20 cellular contexts compared by ENCODE assay signal in genomic region chr12:123923927-123924326, GRCh38. TPM values are rescaled to one million over a fixed set of nuclear protein-coding genes. Genes with fewer than 3 reads are reported as not detected.
DNase-seq lines count a peak whose midpoint lies in the region; ATAC-seq and TF ChIP-seq lines count a peak whose summit lies in the region.
"Had no signal": no experiment of that assay in that cellular context is flagged by ENCODE, and none has a peak within 500 bp of the region (broad histone marks: within the 10 kb centered on the region; RNA-seq: fewer than 3 reads in every experiment).

No MANE protein-coding gene starts in this region.

- H2BK12ac ChIP-seq in trophoblast cell (ENCODE audit: low read length) = no peak overlapping the region

- TF ChIP-seq RAD21 in liver (IDR thresholded peaks at IDR 0.05) = no peak

- no peak overlapping the region for H3K18ac ChIP-seq in trophoblast cell (ENCODE audit: low read length)

- H3K4me1 ChIP-seq in liver (ENCODE audit: control insufficient read depth in 4 of 4, insufficient read depth in 4 of 4, low read length in 3 of 4) = no peaks in the 10 kb centered on the region
- H3K4me1 ChIP-seq in right lobe of liver = no peaks in the 10 kb centered on the region
- no peaks in the 10 kb centered on the region for H3K4me1 ChIP-seq in mesodermal cell (ENCODE audit: control insufficient read depth, insufficient read depth, low read length, poor library complexity, severe bottlenecking)
- H3K4me1 ChIP-seq in trophoblast cell (ENCODE audit: control insufficient read depth in 1 of 2, insufficient read depth in 2 of 2, low read length in 2 of 2) = peaks cover 2 to 9% of the 10 kb centered on the region in 2 experiments
- H3K4me1 ChIP-seq: A549, Caco-2 had no signal

- H3K27ac Mint-ChIP-seq in MCF 10A (ENCODE audit: low read depth, unreplicated experiment) = no peak overlapping the region
- H3K27ac Mint-ChIP-seq: B cell; CD4-positive, alpha-beta T cell; CD8-positive, alpha-beta T cell had no signal

- peaks cover 39% of the 10 kb centered on the region for H3K27me3 Mint-ChIP-seq in MCF 10A (ENCODE audit: insufficient read depth, unreplicated experiment)
- H3K27me3 Mint-ChIP-seq: CD4-positive, alpha-beta T cell had no signal

- intact Hi-C loops in right lobe of liver (cut with DNase I) (no loop called here), lower leg skin (cut with DNase I; ENCODE audit: low total_unique reads) (no loop called here), MCF 10A (cut with micrococcal nuclease) (no loop called here)

- no peak overlapping the region for H2AK5ac ChIP-seq in trophoblast cell (ENCODE audit: low read length)

- ATAC-seq in right lobe of liver = no peak
- ATAC-seq: A549; CD8-positive, alpha-beta T cell; GM12878 had no signal

- H3K14ac ChIP-seq in trophoblast cell (ENCODE audit: low read length) = no peak overlapping the region

- H3K27ac ChIP-seq in liver (ENCODE audit: low read depth in 1 of 2, low read length in 2 of 2) = no peak overlapping the region
- no peak overlapping the region for H3K27ac ChIP-seq in right lobe of liver
- H3K27ac ChIP-seq in mesodermal cell (ENCODE audit: low read depth, low read length, severe bottlenecking) = peak overlapping the region; percentile 10
- H3K27ac ChIP-seq in trophoblast cell (ENCODE audit: low read depth, low read length) = peak overlapping the region; percentile 39
- H3K27ac ChIP-seq: 22Rv1; A549; BLaER1 treated with 17β-estradiol and CSF1 and Interleukin-3, amounts not matched to agents 10 nM and 100 nM; C4-2B had no signal

- peaks cover 2% of the 10 kb centered on the region for H3K79me1 ChIP-seq in trophoblast cell (ENCODE audit: low read length)

- no peak overlapping the region for H3K9ac ChIP-seq in liver (ENCODE audit: low read depth in 1 of 2, low read length in 2 of 2)
- H3K9ac ChIP-seq in trophoblast cell (ENCODE audit: low read length) = no peak overlapping the region
- H3K9ac ChIP-seq: BLaER1 treated with 17β-estradiol and CSF1 and Interleukin-3, amounts not matched to agents 10 nM and 100 nM had no signal

- H3K9me3 ChIP-seq in liver (ENCODE audit: control insufficient read depth in 4 of 4, low read length in 3 of 4) (no peaks in the 10 kb centered on the region), right lobe of liver (no peaks in the 10 kb centered on the region), mesodermal cell (ENCODE audit: control insufficient read depth, low read length) (no peaks in the 10 kb centered on the region), trophoblast cell (ENCODE audit: insufficient read depth, low read depth, low read length) (peaks cover 2% of the 10 kb centered on the region)
- H3K9me3 ChIP-seq: A549; BLaER1 treated with 17β-estradiol and CSF1 and Interleukin-3, amounts not matched to agents 10 nM and 100 nM; Caco-2 had no signal

- peak overlapping the region; percentile 18 for H2BK5ac ChIP-seq in trophoblast cell (ENCODE audit: low read depth, low read length, poor library complexity)

- H3K4me2 ChIP-seq in trophoblast cell (ENCODE audit: low read length) = no peak overlapping the region
- H3K4me2 ChIP-seq: A549; BLaER1 treated with 17β-estradiol and CSF1 and Interleukin-3, amounts not matched to agents 10 nM and 100 nM had no signal

- no TSS peak for BruUV-seq in MCF 10A (replicated peaks; lab: Mats Ljungman, UMichigan)

- peak overlapping the region; percentile 47 for H4K8ac ChIP-seq in trophoblast cell (ENCODE audit: low read depth, low read length)

- no peak for TF ChIP-seq CTCF in liver (IDR thresholded peaks at IDR 0.05; ENCODE audit: low read depth, low read length, missing input control)
- no peak for TF ChIP-seq CTCF in right lobe of liver (IDR thresholded peaks at IDR 0.05)
- no peak for TF ChIP-seq CTCF in lower leg skin (IDR thresholded peaks at IDR 0.05)
- no peak for TF ChIP-seq CTCF in MCF 10A (IDR thresholded peaks at IDR 0.05; ENCODE audit: unreplicated experiment)

- no peak overlapping the region for H2AFZ ChIP-seq in trophoblast cell (ENCODE audit: insufficient read depth, low read length, poor library complexity)

- no peaks in the 10 kb centered on the region for H3K79me2 ChIP-seq in trophoblast cell (ENCODE audit: control insufficient read depth, insufficient read depth, low read length, poor library complexity)

- H3K9me3 Mint-ChIP-seq in MCF 10A (ENCODE audit: unreplicated experiment) = no peaks in the 10 kb centered on the region
- H3K9me3 Mint-ChIP-seq: CD4-positive, alpha-beta T cell; CD8-positive, alpha-beta T cell had no signal

- no peak overlapping the region for H2BK120ac ChIP-seq in trophoblast cell (ENCODE audit: insufficient read depth, low read length, poor library complexity)

- H3K23ac ChIP-seq in trophoblast cell (ENCODE audit: low read length) = no peak overlapping the region

- H4K12ac ChIP-seq in trophoblast cell (ENCODE audit: low read depth, low read length) = no peak overlapping the region

- peaks cover 6% of the 10 kb centered on the region for H3K4me1 Mint-ChIP-seq in MCF 10A (ENCODE audit: insufficient read depth, unreplicated experiment)

- H3K27me3 ChIP-seq in liver (ENCODE audit: control insufficient read depth in 4 of 4, insufficient read depth in 4 of 4, low read length in 3 of 4) = no peaks in the 10 kb centered on the region
- no peaks in the 10 kb centered on the region for H3K27me3 ChIP-seq in right lobe of liver
- H3K27me3 ChIP-seq in trophoblast cell (ENCODE audit: insufficient read depth, low read length) = no peaks in the 10 kb centered on the region

- POLR2A ChIA-PET in MCF 10A (lab: Yijun Ruan, JAX) = no interaction called here

- no peak overlapping the region for H4K91ac ChIP-seq in trophoblast cell (ENCODE audit: low read depth, low read length)

- no peak overlapping the region for H3K4me3 Mint-ChIP-seq in MCF 10A (ENCODE audit: unreplicated experiment)
- H3K4me3 Mint-ChIP-seq: B cell; CD4-positive, alpha-beta T cell; CD8-positive, alpha-beta T cell had no signal

- no peaks in the 10 kb centered on the region for H3K36me3 ChIP-seq in liver (ENCODE audit: control insufficient read depth in 4 of 4, insufficient read depth in 3 of 4, low read depth in 1 of 4, low read length in 3 of 4)
- no peaks in the 10 kb centered on the region for H3K36me3 ChIP-seq in right lobe of liver
- no peaks in the 10 kb centered on the region for H3K36me3 ChIP-seq in mesodermal cell (ENCODE audit: control insufficient read depth, insufficient read depth, low read length)
- no peaks in the 10 kb centered on the region for H3K36me3 ChIP-seq in trophoblast cell (ENCODE audit: control insufficient read depth in 1 of 2, insufficient read depth in 2 of 2, low read length in 2 of 2)
- H3K36me3 ChIP-seq: BLaER1 treated with 17β-estradiol and CSF1 and Interleukin-3, amounts not matched to agents 10 nM and 100 nM had no signal

- no peak overlapping the region for H3K4ac ChIP-seq in trophoblast cell (ENCODE audit: low read depth, low read length)

- TF ChIP-seq POLR2A in right lobe of liver (IDR thresholded peaks at IDR 0.05) (no peak), lower leg skin (IDR thresholded peaks at IDR 0.05) (no peak)

- DNase-seq in right lobe of liver (no peak), trophoblast cell (no peak), EL (no peak), lower leg skin (ENCODE audit: low spot score in 2 of 2) (no peak), MCF 10A (ENCODE audit: unreplicated experiment) (no peak)
- DNase-seq: AML-193; Caco-2; Calu3; CD4-positive, alpha-beta T cell; CD8-positive, alpha-beta T cell; DMS79 treated with DMSO at 0.1 percent for 48 hours; GDM1 had no signal

- H3K4me3 ChIP-seq in liver (ENCODE audit: low read depth in 1 of 3, low read length in 3 of 3) (no peak overlapping the region), right lobe of liver (no peak overlapping the region), mesodermal cell (ENCODE audit: extremely low read depth, insufficient read depth, low read length, poor library complexity, severe bottlenecking) (no peak overlapping the region), trophoblast cell (ENCODE audit: low read depth, low read length) (no peak overlapping the region), lower leg skin (ENCODE audit: low read depth, poor library complexity, severe bottlenecking) (no peak overlapping the region)
- H3K4me3 ChIP-seq: A549; BLaER1 treated with 17β-estradiol and CSF1 and Interleukin-3, amounts not matched to agents 10 nM and 100 nM; GM12878 had no signal

- CTCF ChIA-PET in MCF 10A (lab: Yijun Ruan, JAX) = no interaction called here

- WGBS in liver = 80% methylated on average over 7 of the region's 7 CpGs
- 57% methylated on average over 6 of the region's 7 CpGs for WGBS in right lobe of liver (ENCODE audit: insufficient coverage, low coverage, low lambda C conversion rate, missing lambda C conversion rate)
- WGBS in mesodermal cell (ENCODE audit: insufficient coverage in 2 of 2), 2 experiments = 89 to 96% methylated on average over 5 to 6 of the region's 7 CpGs
- WGBS in trophoblast cell (ENCODE audit: extremely low coverage, insufficient coverage, insufficient read length) = no CpG with 5 or more reads among the region's 7 CpGs
- WGBS in lower leg skin, 2 donors = 71 to 79% methylated on average over 7 of the region's 7 CpGs

- H3K36me3 Mint-ChIP-seq in MCF 10A (ENCODE audit: insufficient read depth, unreplicated experiment) = no peaks in the 10 kb centered on the region
- H3K36me3 Mint-ChIP-seq: CD8-positive, alpha-beta T cell had no signal

TF ChIP-seq in liver, 16 proteins besides CTCF, POLR2A, EP300 and RAD21:
- TF ChIP-seq FOXA2 (IDR thresholded peaks at IDR 0.05) (no peak), HNF4A (conservative IDR thresholded peaks at IDR 0.05) (no peak), FOXA1 (IDR thresholded peaks at IDR 0.05) (no peak), NR2F2 (IDR thresholded peaks at IDR 0.05) (peak; percentile 15)

RNA-seq across cellular contexts. Expression of gene CCDC92, which starts 48.7 kb away (rescaled TPM):
- 1 to 10 TPM; 2.1 to 6.0 TPM for total RNA-seq in liver
- polyA plus RNA-seq in liver = 10 to 100 TPM; 12.6 to 14.6 TPM
- total RNA-seq in right lobe of liver = 10 to 100 TPM; 12.5 to 17.5 (median 16.1) TPM
- 39.5 TPM for polyA plus RNA-seq in mesodermal cell (2013, experiment 1 of 2)
- 32.9 TPM for polyA plus RNA-seq in mesodermal cell (2013, experiment 2 of 2)
- polyA plus RNA-seq in trophoblast cell (2013) = 60.8 and 68.8 TPM in 2 replicates
- total RNA-seq in lower leg skin = 10 to 100 TPM in 2 of 4 donors, 1 to 10 TPM in 2; 6.7 to 11.9 (median 10.1) TPM
- total RNA-seq in MCF 10A (2022) = 30.9 and 32.3 TPM in 2 replicates

RNA-seq across cellular contexts. Expression of gene ZNF664, which starts 49.1 kb away (rescaled TPM):
- total RNA-seq in liver = 10 to 100 TPM; 25.7 to 40.3 TPM
- polyA plus RNA-seq in liver = 10 to 100 TPM in 1 of 2 donors, 1 to 10 TPM in 1; 7.2 to 33.5 TPM
- 10 to 100 TPM; 37.3 to 46.5 (median 43.2) TPM for total RNA-seq in right lobe of liver
- polyA plus RNA-seq in mesodermal cell (2013, experiment 1 of 2) = 86.8 TPM
- 79.6 TPM for polyA plus RNA-seq in mesodermal cell (2013, experiment 2 of 2)
- 58.3 and 64.7 TPM in 2 replicates for polyA plus RNA-seq in trophoblast cell (2013)
- 10 to 100 TPM; 16.3 to 41.5 (median 25.7) TPM for total RNA-seq in lower leg skin
- total RNA-seq in MCF 10A (2022) = 123 and 141 TPM in 2 replicates

Comparison
In these comparisons a context has a peak if more than half of its experiments do, and no peak if none do; other contexts are left out.
1. H3K27ac ChIP-seq: peak in mesodermal cell (single experiment) and trophoblast cell (single experiment); none in liver (0 of 2) and right lobe of liver (0 of 3).